ENCODE assay signal across 26 cellular contexts in the genomic region with DNA sequence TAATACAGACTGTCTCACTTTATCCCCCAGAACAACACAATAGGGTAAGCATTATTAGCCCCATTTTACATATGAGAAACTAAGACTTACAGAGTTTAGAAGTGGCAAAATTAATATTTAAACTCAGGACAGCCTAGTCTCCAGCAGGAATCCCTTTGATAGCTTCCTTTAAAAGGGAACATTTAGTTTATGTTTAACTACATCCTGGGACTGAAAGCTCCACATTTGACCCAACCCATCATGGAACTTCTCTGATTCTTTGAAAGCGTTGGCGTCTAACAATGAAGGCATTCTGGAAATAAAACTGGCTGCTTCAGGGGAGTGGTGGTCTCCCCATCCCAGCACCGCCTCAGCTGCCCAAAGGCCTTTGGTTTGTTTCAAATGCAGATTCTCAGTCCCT.
"Had no signal": no experiment of that assay in that cellular context is flagged by ENCODE, and none has a peak within 500 bp of the region (broad histone marks: within the 10 kb centered on the region; RNA-seq: fewer than 3 reads in every experiment).

No MANE protein-coding gene starts in this region.

- H3K4me1 ChIP-seq: breast epithelium, lower lobe of right lung, pancreas, prostate gland, thyroid gland, upper lobe of right lung had no signal

- H3K27ac ChIP-seq: breast epithelium, epithelial cell of prostate, lower lobe of right lung, pancreas, prostate gland, stomach, thyroid gland, upper lobe of right lung, WERI-Rb-1 had no signal

- H3K36me3 ChIP-seq: breast epithelium, lower lobe of right lung, pancreas, prostate gland, stomach, thyroid gland, upper lobe of right lung, WERI-Rb-1 had no signal

- ATAC-seq: activated CD4-positive, CD25-positive, alpha-beta regulatory T cell treated with anti-CD3 and anti-CD28 coated beads, Interleukin-2, amount 50 U/mL, for 24 hours; activated naive CD4-positive, alpha-beta T cell treated with anti-CD3 and anti-CD28 coated beads, Interleukin-2, amount 50 U/mL, for 72 hours; left cardiac atrium; lower lobe of right lung; stimulated activated naive B cell treated with anti-CD40 and anti-IgM and Interleukin-4, amounts not matched to agents 10 μg/mL and 1 μg/mL and 100 μg/mL, for 72 hours; upper lobe of right lung had no signal

- H3K27me3 ChIP-seq: breast epithelium, pancreas, stomach, thyroid gland, upper lobe of right lung had no signal

- H3K4me3 ChIP-seq: breast epithelium, lower lobe of right lung, pancreas, prostate gland, stomach, thyroid gland, upper lobe of right lung had no signal

- H3K9me3 ChIP-seq: breast epithelium, lower lobe of right lung, pancreas, prostate gland, thyroid gland, upper lobe of right lung had no signal

- DNase-seq: activated CD4-positive, alpha-beta memory T cell treated with anti-CD3 and anti-CD28 coated beads, Interleukin-2, amount 10 ng/mL, durations not matched to agents 7 days and 5 days; activated CD4-positive, alpha-beta T cell treated with anti-CD3 and anti-CD28 coated beads, Interleukin-2, amount 10 ng/mL, durations not matched to agents 7 days and 5 days; activated CD8-positive, alpha-beta memory T cell treated with anti-CD3 and anti-CD28 coated beads, Interleukin-2, amount 50 U/mL, for 48 hours; activated naive CD4-positive, alpha-beta T cell; activated T-cell treated with anti-CD3 and anti-CD28 coated beads, Interleukin-2, amount 50 U/mL, for 24 hours; dermis blood vessel endothelial cell; effector CD4-positive, alpha-beta T cell; islet precursor cell; left cardiac atrium; lower lobe of right lung; mesendoderm; nephron progenitor cell; pancreas; stimulated activated CD4-positive, alpha-beta T cell treated with anti-CD3 and anti-CD28 coated beads, Interleukin-15, amount 100 ng/mL, for 24 hours; stimulated activated CD4-positive, alpha-beta T cell treated with anti-CD3 and anti-CD28 coated beads, Interleukin-2, amount 100 ng/mL, for 24 hours; stimulated activated naive B cell treated with anti-CD40 and anti-IgM and Interleukin-4, amounts not matched to agents 10 μg/mL and 1 μg/mL and 100 μg/mL, for 72 hours; stomach; T-helper 9 cell; thyroid gland; upper lobe of right lung; WERI-Rb-1 had no signal
